Comparison of ENCODE assay signal across 1 cellular context in the genomic region with DNA sequence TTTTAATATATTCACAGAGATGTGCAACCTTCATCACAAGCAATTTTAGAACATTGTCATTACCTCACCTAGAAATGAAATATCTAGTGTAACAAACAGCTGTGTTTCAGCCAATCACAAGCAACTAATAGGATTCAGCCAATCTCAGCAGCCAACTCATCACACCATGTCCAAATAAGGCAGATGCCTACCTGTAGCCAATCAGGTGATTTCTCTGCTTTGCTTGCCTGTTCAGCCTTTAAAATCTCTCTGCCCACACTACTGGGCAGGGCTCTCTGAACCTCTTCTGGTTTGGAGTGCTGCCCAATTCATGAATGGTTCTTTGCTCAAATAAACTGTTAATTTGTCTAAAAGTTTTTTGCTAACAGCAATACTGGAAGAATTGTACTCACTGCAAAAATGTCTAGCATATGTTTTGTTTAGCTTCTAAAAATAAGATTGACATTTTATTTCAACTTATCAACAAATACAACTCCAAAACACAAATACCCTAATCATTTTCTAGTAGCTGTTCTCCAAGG.
TF ChIP-seq lines count a peak whose summit lies in the region.

No MANE protein-coding gene starts in this region.

TF ChIP-seq in HCT116, 20 proteins besides CTCF, POLR2A, EP300 and RAD21:
- TF ChIP-seq REST (IDR thresholded peaks at IDR 0.05; ENCODE audit: low read depth) = no peak
- TF ChIP-seq SRF (IDR thresholded peaks at IDR 0.05; ENCODE audit: low read depth) = 0 out of 2 replicates have a peak, but pooled peaks have one; percentile 17
